Comparison of ENCODE assay signal across 20 cellular contexts in genomic region chr17:81463506-81463905, GRCh38. TPM values are rescaled to one million over a fixed set of nuclear protein-coding genes. Genes with fewer than 3 reads are reported as not detected.
DNase-seq lines count a peak whose midpoint lies in the region; TF ChIP-seq lines count a peak whose summit lies in the region.
"Had no signal": no experiment of that assay in that cellular context is flagged by ENCODE, and none has a peak within 500 bp of the region (broad histone marks: within the 10 kb centered on the region; RNA-seq: fewer than 3 reads in every experiment).

No MANE protein-coding gene starts in this region.

- DNase-seq in NB4 (ENCODE audit: low read depth), result no peak
- peak; percentile 44 for DNase-seq in cerebellar cortex (ENCODE audit: low spot score)
- no peak for DNase-seq in neuronal stem cell (ENCODE audit: low spot score)
- DNase-seq in SW 1271 (lab: John Stamatoyannopoulos, UW), result no peak
- DNase-seq in SKM-1 treated with dmso at 0.1 percent for 144 hours (lab: John Stamatoyannopoulos, UW; ENCODE audit: unreplicated experiment), result no peak
- DNase-seq in iPS-NIHi7 (ENCODE audit: extremely low spot score), result no peak
- DNase-seq: AML-193; CD4-positive, CD25-positive, alpha-beta regulatory T cell; CD8-positive, alpha-beta memory T cell; COR-L47; DMS 273 treated with DMSO at 0.1 percent for 48 hours; DMS153; DMS53; DMS79; DND-41; EL; GF-D8 had no signal

- H3K4me3 ChIP-seq in BLaER1, result no peak overlapping the region
- H3K4me3 ChIP-seq in NB4 (ENCODE audit: low read depth, low read length), result peak overlapping the region; percentile 81
- no peak overlapping the region for H3K4me3 ChIP-seq in neuronal stem cell (ENCODE audit: low read length in 2 of 2)
- H3K4me3 ChIP-seq: A549 had no signal

- H2BK12ac ChIP-seq in neuronal stem cell (ENCODE audit: low read length), result no peak overlapping the region

- no peak overlapping the region for H2BK120ac ChIP-seq in neuronal stem cell (ENCODE audit: low read depth, low read length)

- peaks cover 97% of the 10 kb centered on the region for H3K4me1 ChIP-seq in BLaER1
- H3K4me1 ChIP-seq in neuronal stem cell (ENCODE audit: control insufficient read depth in 2 of 2, insufficient read depth in 1 of 2, low read depth in 1 of 2, low read length in 2 of 2), result peaks cover 2 to 3% of the 10 kb centered on the region in 2 donors

- TF ChIP-seq POLR2A in NB4 (IDR thresholded peaks at IDR 0.05; ENCODE audit: extremely low read depth, insufficient read length), result no peak

- H4K8ac ChIP-seq in neuronal stem cell (ENCODE audit: low read depth, low read length), result no peak overlapping the region

- H2BK5ac ChIP-seq in neuronal stem cell (ENCODE audit: low read length), result no peak overlapping the region

- H3K79me1 ChIP-seq in neuronal stem cell (ENCODE audit: low read depth, low read length), result peaks cover 3% of the 10 kb centered on the region

- no peak overlapping the region for H2BK15ac ChIP-seq in neuronal stem cell (ENCODE audit: low read length)

- H3K23ac ChIP-seq in neuronal stem cell (ENCODE audit: low read depth, low read length, poor library complexity), result no peak overlapping the region

- no CpG with 5 or more reads among the region's 32 CpGs for WGBS in neuronal stem cell (ENCODE audit: extremely low coverage in 2 of 2, insufficient read length in 2 of 2, insufficient replicate concordance in 1 of 2), 2 donors

- TF ChIP-seq CTCF in NB4 (IDR thresholded peaks at IDR 0.05; ENCODE audit: low read depth, low read length), result no peak

- H3K4me2 ChIP-seq in BLaER1, result peak overlapping the region; percentile 32; the same call in 1 of the 2 replicates
- no peak overlapping the region for H3K4me2 ChIP-seq in neuronal stem cell (ENCODE audit: insufficient read depth, low read length, poor library complexity, severe bottlenecking)
- H3K4me2 ChIP-seq: A549 had no signal

- H3K27me3 ChIP-seq in BLaER1 (no peaks in the 10 kb centered on the region), neuronal stem cell (ENCODE audit: control insufficient read depth in 3 of 3, insufficient read depth in 3 of 3, low read depth in 1 of 3, low read length in 3 of 3) (no peaks in the 10 kb centered on the region)

- H3K36me3 ChIP-seq in BLaER1 (peaks cover 96% of the 10 kb centered on the region), neuronal stem cell (replicated peaks in 1 of 2; ENCODE audit: control insufficient read depth in 2 of 2, insufficient read depth in 2 of 2, low read length in 2 of 2) (peaks cover 15 to 61% of the 10 kb centered on the region in 2 donors)

- H3K4ac ChIP-seq in neuronal stem cell (ENCODE audit: low read length), result no peak overlapping the region

- no peak overlapping the region for H2AFZ ChIP-seq in neuronal stem cell (ENCODE audit: low read length)

- H3K27ac ChIP-seq in BLaER1 (no peak overlapping the region), neuronal stem cell (replicated peaks; ENCODE audit: low read length) (no peak overlapping the region)
- H3K27ac ChIP-seq: 22Rv1 had no signal

- H3K9me3 ChIP-seq in BLaER1 (no peaks in the 10 kb centered on the region), neuronal stem cell (replicated peaks in 1 of 2; ENCODE audit: control insufficient read depth in 2 of 2, insufficient read depth in 1 of 2, low read depth in 1 of 2, low read length in 2 of 2) (no peaks in the 10 kb centered on the region)
- H3K9me3 ChIP-seq: A549 had no signal

- no peak overlapping the region for H2AK5ac ChIP-seq in neuronal stem cell (ENCODE audit: low read depth, low read length)

- H4K91ac ChIP-seq in neuronal stem cell (ENCODE audit: low read depth, low read length, poor library complexity), result no peak overlapping the region

- no peak overlapping the region for H3K9ac ChIP-seq in BLaER1
- no peak overlapping the region for H3K9ac ChIP-seq in neuronal stem cell (ENCODE audit: low read depth, low read length, poor library complexity)

- peaks cover 98% of the 10 kb centered on the region for H4K20me1 ChIP-seq in BLaER1

- H3K14ac ChIP-seq in neuronal stem cell (ENCODE audit: low read length), result peak overlapping the region; percentile 38

- no peak overlapping the region for H3K18ac ChIP-seq in neuronal stem cell (ENCODE audit: low read length)

RNA-seq across cellular contexts. Expression of gene ACTG1, which starts 49.1 kb away (rescaled TPM):
- polyA plus RNA-seq in neuronal stem cell (2013, experiment 1 of 2), result 5,937 TPM
- 5,622 TPM for polyA plus RNA-seq in neuronal stem cell (2013, experiment 2 of 2)
